ENCODE assay signal across 18 cellular contexts in the genomic region with DNA sequence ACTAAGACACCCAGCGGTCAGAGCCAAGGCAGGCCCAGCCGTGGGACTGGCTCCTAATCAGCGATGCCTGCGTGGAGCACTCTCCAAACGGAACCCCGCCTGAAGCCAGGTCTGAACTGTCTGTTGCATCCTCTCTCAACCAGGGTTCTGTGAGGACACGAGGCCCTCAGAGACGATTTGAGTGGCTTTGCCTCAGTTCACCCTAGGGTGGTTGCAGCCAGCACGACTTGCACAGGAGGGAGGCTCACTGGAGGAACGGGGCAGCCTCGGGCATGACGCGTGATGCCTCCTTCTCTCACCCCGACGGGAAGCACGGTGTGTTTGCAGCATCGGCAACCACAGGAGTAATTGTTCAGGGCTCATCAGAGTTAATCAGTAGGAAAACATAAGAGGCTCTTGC.
"Had no signal": no experiment of that assay in that cellular context is flagged by ENCODE, and none has a peak within 500 bp of the region (broad histone marks: within the 10 kb centered on the region; RNA-seq: fewer than 3 reads in every experiment).

No MANE protein-coding gene starts in this region.

- H3K4me1 Mint-ChIP-seq: activated CD4-positive, alpha-beta T cell treated with anti-CD3 and anti-CD28 coated beads for 36 hours; activated naive CD8-positive, alpha-beta T cell treated with anti-CD3 and anti-CD28 coated beads for 36 hours; activated T-helper 17 cell treated with anti-CD3 and anti-CD28 coated beads, Interleukin-2, amount 50 U/mL, for 72 hours; stimulated activated effector memory CD8-positive, alpha-beta T cell treated with anti-CD3 and anti-CD28 coated beads, Interleukin-12 subunit alpha, Interleukin-12 subunit beta, amount 100 ng/mL, for 72 hours; T-cell; WTC11 had no signal

- H3K4me3 ChIP-seq: pancreas, right lobe of liver, smooth muscle cell, thoracic aorta had no signal

- H3K27ac Mint-ChIP-seq: activated CD4-positive, alpha-beta memory T cell treated with anti-CD3 and anti-CD28 coated beads for 36 hours; activated CD4-positive, alpha-beta T cell treated with anti-CD3 and anti-CD28 coated beads for 36 hours; activated naive CD8-positive, alpha-beta T cell treated with anti-CD3 and anti-CD28 coated beads for 36 hours; activated T-helper 17 cell treated with anti-CD3 and anti-CD28 coated beads, Interleukin-2, amount 50 U/mL, for 72 hours; naive B cell; stimulated activated effector memory CD8-positive, alpha-beta T cell treated with anti-CD3 and anti-CD28 coated beads, Interleukin-12 subunit alpha, Interleukin-12 subunit beta, amount 100 ng/mL, for 72 hours; T-cell; WTC11 had no signal

- ATAC-seq: activated CD4-positive, alpha-beta T cell treated with anti-CD3 and anti-CD28 coated beads for 36 hours; activated T-helper 17 cell treated with anti-CD3 and anti-CD28 coated beads, Interleukin-2, amount 50 U/mL, for 72 hours; right lobe of liver; stimulated activated effector memory CD8-positive, alpha-beta T cell treated with anti-CD3 and anti-CD28 coated beads, Interleukin-12 subunit alpha, Interleukin-12 subunit beta, amount 100 ng/mL, for 72 hours; T-cell; WTC11 had no signal

- DNase-seq: activated CD4-positive, alpha-beta memory T cell treated with anti-CD3 and anti-CD28 coated beads for 36 hours; activated CD4-positive, alpha-beta T cell treated with anti-CD3 and anti-CD28 coated beads for 36 hours; activated naive CD4-positive, alpha-beta T cell; activated naive CD8-positive, alpha-beta T cell treated with anti-CD3 and anti-CD28 coated beads for 36 hours; activated T-cell treated with anti-CD3 and anti-CD28 coated beads for 4 hours; amniotic stem cell; foreskin fibroblast; naive B cell; pancreas; stimulated activated CD4-positive, alpha-beta T cell treated with anti-CD3 and anti-CD28 coated beads, Interleukin-4, amount 100 ng/mL, for 24 hours; T-cell had no signal

- H3K27me3 ChIP-seq: pancreas, right lobe of liver had no signal

- H3K27me3 Mint-ChIP-seq: activated naive CD8-positive, alpha-beta T cell treated with anti-CD3 and anti-CD28 coated beads for 36 hours had no signal

- FAIRE-seq: pancreas had no signal

- H3K36me3 ChIP-seq: pancreas, right lobe of liver, thoracic aorta had no signal

- H3K9me3 Mint-ChIP-seq: activated CD4-positive, alpha-beta memory T cell treated with anti-CD3 and anti-CD28 coated beads for 36 hours; activated naive CD8-positive, alpha-beta T cell treated with anti-CD3 and anti-CD28 coated beads for 36 hours; activated T-helper 17 cell treated with anti-CD3 and anti-CD28 coated beads, Interleukin-2, amount 50 U/mL, for 72 hours; naive B cell; stimulated activated effector memory CD8-positive, alpha-beta T cell treated with anti-CD3 and anti-CD28 coated beads, Interleukin-12 subunit alpha, Interleukin-12 subunit beta, amount 100 ng/mL, for 72 hours; T-cell had no signal

- H3K9me3 ChIP-seq: pancreas, right lobe of liver, thoracic aorta had no signal

- H3K36me3 Mint-ChIP-seq: activated CD4-positive, alpha-beta memory T cell treated with anti-CD3 and anti-CD28 coated beads for 36 hours; activated naive CD8-positive, alpha-beta T cell treated with anti-CD3 and anti-CD28 coated beads for 36 hours; naive B cell; stimulated activated effector memory CD8-positive, alpha-beta T cell treated with anti-CD3 and anti-CD28 coated beads, Interleukin-12 subunit alpha, Interleukin-12 subunit beta, amount 100 ng/mL, for 72 hours; T-cell; WTC11 had no signal

- H3K4me3 Mint-ChIP-seq: activated CD4-positive, alpha-beta memory T cell treated with anti-CD3 and anti-CD28 coated beads for 36 hours; activated CD4-positive, alpha-beta T cell treated with anti-CD3 and anti-CD28 coated beads for 36 hours; activated naive CD8-positive, alpha-beta T cell treated with anti-CD3 and anti-CD28 coated beads for 36 hours; activated T-helper 17 cell treated with anti-CD3 and anti-CD28 coated beads, Interleukin-2, amount 50 U/mL, for 72 hours; naive B cell; stimulated activated effector memory CD8-positive, alpha-beta T cell treated with anti-CD3 and anti-CD28 coated beads, Interleukin-12 subunit alpha, Interleukin-12 subunit beta, amount 100 ng/mL, for 72 hours; T-cell; WTC11 had no signal

- H3K27ac ChIP-seq: epithelial cell of prostate, right lobe of liver, thoracic aorta had no signal

- H3K4me2 ChIP-seq: smooth muscle cell had no signal
